8 cellular contexts compared by ENCODE assay signal in the genomic region with DNA sequence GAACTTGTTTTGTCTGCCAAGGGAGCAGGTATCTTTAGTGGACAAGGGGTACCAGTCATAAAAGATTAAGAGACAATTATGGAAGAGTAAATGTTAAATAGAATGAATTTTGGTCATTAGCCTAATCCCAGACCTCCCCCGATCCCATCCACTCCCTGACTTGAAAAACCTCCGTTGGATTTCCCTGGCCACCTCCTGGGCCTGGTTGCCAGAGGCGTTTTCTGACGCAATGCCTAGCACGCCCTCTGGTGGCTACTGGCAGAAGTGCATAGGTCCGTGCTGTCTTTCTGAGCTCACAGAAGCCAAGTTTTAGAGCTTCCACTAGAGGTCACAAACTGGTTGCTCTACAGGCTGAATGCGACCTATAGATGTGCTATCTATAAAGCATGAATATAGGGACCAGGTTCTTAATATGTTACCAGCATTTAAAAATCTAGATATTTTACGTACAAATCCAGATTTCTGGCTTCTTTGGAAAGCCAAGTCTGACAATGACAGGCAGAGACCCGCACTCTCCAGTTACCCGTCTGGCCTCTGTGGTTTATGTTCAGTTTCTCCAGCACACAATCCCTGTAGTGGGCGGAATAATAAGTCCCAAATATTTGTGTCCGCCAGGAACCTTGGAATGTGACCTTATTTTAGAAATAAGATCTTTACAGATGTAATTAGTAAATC. TPM values are rescaled to one million over a fixed set of nuclear protein-coding genes. Genes with fewer than 3 reads are reported as not detected.
DNase-seq lines count a peak whose midpoint lies in the region; ATAC-seq, FAIRE-seq and TF ChIP-seq lines count a peak whose summit lies in the region.

No MANE protein-coding gene starts in this region.

- H3K27ac ChIP-seq in SU-DHL-6 (ENCODE audit: low read depth, low read length) (no peak overlapping the region), upper lobe of left lung (no peak overlapping the region)

- peaks cover 10% of the 10 kb centered on the region for H3K4me1 Mint-ChIP-seq in activated naive CD8-positive, alpha-beta T cell (ENCODE audit: low read depth)

- no peaks in the 10 kb centered on the region for H3K9me2 ChIP-seq in SU-DHL-6 (replicated peaks; ENCODE audit: insufficient read depth, low read length)

- H3K4me1 ChIP-seq in upper lobe of left lung: peaks cover 3 to 8% (median 5%) of the 10 kb centered on the region in 4 donors

- no peaks in the 10 kb centered on the region for H3K27me3 ChIP-seq in SU-DHL-6 (ENCODE audit: low read length)
- H3K27me3 ChIP-seq in upper lobe of left lung: no peaks in the 10 kb centered on the region

- no peak overlapping the region for H3K4me3 Mint-ChIP-seq in activated naive CD8-positive, alpha-beta T cell

- H3K4me3 ChIP-seq in SU-DHL-6 (ENCODE audit: insufficient read depth, low read length, poor library complexity, severe bottlenecking) (no peak overlapping the region), upper lobe of left lung (no peak overlapping the region)

- H3K27ac Mint-ChIP-seq in activated naive CD8-positive, alpha-beta T cell: peak overlapping the region; percentile 62

- DNase-seq in COLO829 (ENCODE audit: low spot score) (peak; percentile 90), H54 (ENCODE audit: insufficient read length, low spot score) (peak; percentile 93), NCI-H1436 treated with DMSO at 0.1 percent for 48 hours (lab: John Stamatoyannopoulos, UW) (peak; percentile 83), head of caudate nucleus (peak; percentile 72 to 99 (median 96)), pons (ENCODE audit: low spot score) (peak; percentile 98), upper lobe of left lung (peak in 1 of 2 donors; percentile 91)

- H3K9ac ChIP-seq in SU-DHL-6 (ENCODE audit: low read length): no peak overlapping the region

- TF ChIP-seq EP300 in upper lobe of left lung (IDR thresholded peaks at IDR 0.05): no peak

- ATAC-seq in upper lobe of left lung (ENCODE audit: low FRiP score in 2 of 2): peak; percentile 92 to 96

- H2AFZ ChIP-seq in SU-DHL-6 (ENCODE audit: low read depth, low read length, severe bottlenecking): no peak overlapping the region

- no peaks in the 10 kb centered on the region for H3K79me2 ChIP-seq in SU-DHL-6 (ENCODE audit: insufficient read depth, low read length)

- 30% methylated on average over 12 of the region's 12 CpGs for WGBS in upper lobe of left lung, 2 donors

- H3K27me3 Mint-ChIP-seq in activated naive CD8-positive, alpha-beta T cell: no peaks in the 10 kb centered on the region

- intact Hi-C loops in head of caudate nucleus (cut with DNase I): loop anchor here (5.0 kb wide), 2 partner anchors 91 to 151 kb away; no protein-coding TSS in a partner anchor

- no peaks in the 10 kb centered on the region for H4K20me1 ChIP-seq in SU-DHL-6 (ENCODE audit: low read depth, low read length)

- H3K9me3 ChIP-seq in SU-DHL-6 (ENCODE audit: insufficient read depth, low read length) (no peaks in the 10 kb centered on the region), upper lobe of left lung (no peaks in the 10 kb centered on the region)

- no peaks in the 10 kb centered on the region for H3F3A ChIP-seq in SU-DHL-6 (ENCODE audit: insufficient read depth)

- no peak overlapping the region for H3K4me2 ChIP-seq in SU-DHL-6 (ENCODE audit: low read depth, low read length, poor library complexity, severe bottlenecking)

- TF ChIP-seq CTCF in SU-DHL-6 (IDR thresholded peaks at IDR 0.05; ENCODE audit: insufficient read depth, low read length, poor library complexity, severe bottlenecking): peak; percentile 100
- peak; percentile 94 to 99 (median 97) for TF ChIP-seq CTCF in upper lobe of left lung (IDR thresholded peaks at IDR 0.05)

- TF ChIP-seq POLR2A in H54 (IDR thresholded peaks at IDR 0.05; ENCODE audit: low read depth, low read length) (no peak), upper lobe of left lung (IDR thresholded peaks at IDR 0.05) (no peak)

- H3K36me3 ChIP-seq in SU-DHL-6 (ENCODE audit: low read length): no peaks in the 10 kb centered on the region
- no peaks in the 10 kb centered on the region for H3K36me3 ChIP-seq in upper lobe of left lung

- H3K9me3 Mint-ChIP-seq in activated naive CD8-positive, alpha-beta T cell (ENCODE audit: low read depth): no peaks in the 10 kb centered on the region

- no peaks in the 10 kb centered on the region for H3K36me3 Mint-ChIP-seq in activated naive CD8-positive, alpha-beta T cell

- peak; percentile 98 for FAIRE-seq in H54 (lab: Jason Lieb, UNC)

RNA-seq across cellular contexts. Expression of a gene that starts 39.8 kb away (rescaled TPM):
- 100 to 1,000 TPM in 5 of 6 donors, 10 to 100 TPM in 1; 62.9 to 532 (median 159) TPM for total RNA-seq in upper lobe of left lung
